In genomic region chr19:21604941-21605548, GRCh38 we compare ENCODE assay signal across 8 cellular contexts.
DNase-seq lines count a peak whose midpoint lies in the region; ATAC-seq and TF ChIP-seq lines count a peak whose summit lies in the region.

No MANE protein-coding gene starts in this region.

- no peak overlapping the region for H4K5ac ChIP-seq in H9 (ENCODE audit: insufficient read length, low read depth, low read length)

- peaks cover 31 to 58% of the 10 kb centered on the region in 2 experiments for H3K4me1 Mint-ChIP-seq in H9

- no peaks in the 10 kb centered on the region for H4K20me1 ChIP-seq in H9 (ENCODE audit: control insufficient read depth, insufficient read depth, insufficient read length)

- no peaks in the 10 kb centered on the region for H3K4me1 ChIP-seq in H9 (ENCODE audit: insufficient read depth, low read length)
- peaks cover 28% of the 10 kb centered on the region for H3K4me1 ChIP-seq in cardiac muscle cell (ENCODE audit: low read depth)
- peaks cover 0 to 7% of the 10 kb centered on the region in 2 donors for H3K4me1 ChIP-seq in gastrocnemius medialis

- no CpG with 5 or more reads among the region's 12 CpGs for WGBS in H9 (ENCODE audit: extremely low coverage, insufficient read length, low lambda C conversion rate)

- peaks cover 64 to 74% of the 10 kb centered on the region in 2 experiments for H3K9me3 Mint-ChIP-seq in H9

- no peaks in the 10 kb centered on the region for H3K23me2 ChIP-seq in H9 (ENCODE audit: insufficient read length, low read depth, low read length, poor library complexity, severe bottlenecking)

- H2BK5ac ChIP-seq in H9 (ENCODE audit: insufficient read length, low read length): no peak overlapping the region

- no peak overlapping the region for H4K91ac ChIP-seq in H9 (ENCODE audit: insufficient read length, low read depth, low read length)

- H3K27me3 ChIP-seq in H9 (ENCODE audit: insufficient read depth, low read length) (no peaks in the 10 kb centered on the region), cardiac muscle cell (no peaks in the 10 kb centered on the region), gastrocnemius medialis (no peaks in the 10 kb centered on the region)

- in situ Hi-C loops in gastrocnemius medialis (cut with MboI; ENCODE audit: low sequenced_read_pairs in 4 of 4): no loop called here

- no peak overlapping the region for H2BK120ac ChIP-seq in H9 (ENCODE audit: low read depth, low read length, poor library complexity, severe bottlenecking)

- peaks cover 0 to 5% (median 4%) of the 10 kb centered on the region in 3 experiments; a peak in 3 of 7 replicates for H3K36me3 Mint-ChIP-seq in H9 (ENCODE audit: insufficient read depth in 1 of 3, low read depth in 3 of 3)

- peak in 1 of 2 donors; percentile 85 for ATAC-seq in gastrocnemius medialis

- H3K4me2 ChIP-seq in H9 (ENCODE audit: insufficient read depth, insufficient read length, low read length): peak overlapping the region; percentile 39

- peaks cover 22% of the 10 kb centered on the region for H3K27me3 Mint-ChIP-seq in H9 (ENCODE audit: low read depth)

- H3K14ac ChIP-seq in H9 (ENCODE audit: insufficient read depth, low read length): peak overlapping the region; percentile 75; the same call in 1 of the 2 replicates

- no peak overlapping the region for H4K8ac ChIP-seq in H9 (replicated peaks; ENCODE audit: insufficient read length, low read depth, low read length)

- peak overlapping the region; percentile 65 for H3K18ac ChIP-seq in H9 (ENCODE audit: insufficient read length, low read depth, low read length)

- no peak overlapping the region for H3T11ph ChIP-seq in H9 (ENCODE audit: low read length)

- no peak overlapping the region for H2BK12ac ChIP-seq in H9 (ENCODE audit: insufficient read length, low read depth, low read length)

- H3K4ac ChIP-seq in H9 (ENCODE audit: low read depth, low read length): no peak overlapping the region

- no peak for TF ChIP-seq POLR2A in gastrocnemius medialis (IDR thresholded peaks at IDR 0.05)

- H3K79me2 ChIP-seq in H9 (ENCODE audit: insufficient read depth, low read length): no peaks in the 10 kb centered on the region

- H3K27ac Mint-ChIP-seq in H9: peak overlapping the region in 2 of 3 experiments; percentile 28 to 86; a peak in 3 of 7 replicates

- H3K36me3 ChIP-seq in cardiac muscle cell (no peaks in the 10 kb centered on the region), gastrocnemius medialis (no peaks in the 10 kb centered on the region)

- no peak overlapping the region for H3K9ac ChIP-seq in H9 (ENCODE audit: extremely low read depth, insufficient read length, low read length)

- DNase-seq in H9: no peak
- peak in 1 of 2 donors; percentile 30 for DNase-seq in cardiac muscle cell (ENCODE audit: low read depth in 1 of 2, low spot score in 1 of 2)
- peak in 1 of 2 donors; percentile 28 for DNase-seq in gastrocnemius medialis
- DNase-seq in HuH-7.5 (ENCODE audit: low spot score): no peak
- DNase-seq in NOMO-1 (lab: John Stamatoyannopoulos, UW; ENCODE audit: unreplicated experiment in 2 of 2): no peak
- no peak for DNase-seq in NCI-H345 treated with DMSO at 0.1 percent for 48 hours (lab: John Stamatoyannopoulos, UW; ENCODE audit: unreplicated experiment)
- no peak for DNase-seq in NCI-H2227 treated with DMSO at 0.1 percent for 48 hours (lab: John Stamatoyannopoulos, UW)

- H3K27ac ChIP-seq in H9 (ENCODE audit: insufficient read length, low read depth, low read length) (no peak overlapping the region), cardiac muscle cell (peak overlapping the region; percentile 72), gastrocnemius medialis (peak overlapping the region; percentile 49 to 79 (median 67))

- peak overlapping the region; percentile 57 for H3K4me3 ChIP-seq in WI38 (ENCODE audit: low read depth, low read length)
- peak overlapping the region; percentile 24 for H3K4me3 ChIP-seq in cardiac muscle cell
- H3K4me3 ChIP-seq in gastrocnemius medialis: peak overlapping the region; percentile 55 to 72 (median 60)

- H2BK20ac ChIP-seq in H9 (ENCODE audit: low read depth, low read length, poor library complexity, severe bottlenecking): no peak overlapping the region

- H2AK5ac ChIP-seq in H9 (ENCODE audit: insufficient read length, low read length): no peak overlapping the region

- H3K9me3 ChIP-seq in H9 (ENCODE audit: control insufficient read depth, low read depth, low read length): peaks cover 13% of the 10 kb centered on the region
- H3K9me3 ChIP-seq in cardiac muscle cell (ENCODE audit: low read depth): no peaks in the 10 kb centered on the region
- no peaks in the 10 kb centered on the region for H3K9me3 ChIP-seq in gastrocnemius medialis

- no peak overlapping the region for H2AFZ ChIP-seq in H9 (ENCODE audit: low read length)

- TF ChIP-seq CTCF in H9 (conservative IDR thresholded peaks at IDR 0.05) (no peak), WI38 (IDR thresholded peaks at IDR 0.05; ENCODE audit: low read depth, low read length) (no peak), cardiac muscle cell (IDR thresholded peaks at IDR 0.05; ENCODE audit: low read depth, low read length) (no peak), gastrocnemius medialis (IDR thresholded peaks at IDR 0.05 in 4 of 5, conservative IDR thresholded peaks at IDR 0.05 in 1 of 5) (no peak)

- H3K56ac ChIP-seq in H9 (ENCODE audit: insufficient read length, low read depth, low read length): no peak overlapping the region

- peak overlapping the region in 1 of 2 experiments; percentile 45; a peak in 3 of 5 replicates for H3K4me3 Mint-ChIP-seq in H9

- no peak overlapping the region for H2BK15ac ChIP-seq in H9 (ENCODE audit: low read depth, low read length)

- intact Hi-C loops in gastrocnemius medialis (cut with DNase I; ENCODE audit: low total_unique reads): no loop called here

- no peaks in the 10 kb centered on the region for H3K79me1 ChIP-seq in H9 (ENCODE audit: insufficient read depth, low read depth, low read length, poor library complexity, severe bottlenecking)

- no peak overlapping the region for H3K23ac ChIP-seq in H9 (ENCODE audit: insufficient read length, low read depth, low read length)
